Comparison of ENCODE assay signal across 2 cellular contexts in the genomic region with DNA sequence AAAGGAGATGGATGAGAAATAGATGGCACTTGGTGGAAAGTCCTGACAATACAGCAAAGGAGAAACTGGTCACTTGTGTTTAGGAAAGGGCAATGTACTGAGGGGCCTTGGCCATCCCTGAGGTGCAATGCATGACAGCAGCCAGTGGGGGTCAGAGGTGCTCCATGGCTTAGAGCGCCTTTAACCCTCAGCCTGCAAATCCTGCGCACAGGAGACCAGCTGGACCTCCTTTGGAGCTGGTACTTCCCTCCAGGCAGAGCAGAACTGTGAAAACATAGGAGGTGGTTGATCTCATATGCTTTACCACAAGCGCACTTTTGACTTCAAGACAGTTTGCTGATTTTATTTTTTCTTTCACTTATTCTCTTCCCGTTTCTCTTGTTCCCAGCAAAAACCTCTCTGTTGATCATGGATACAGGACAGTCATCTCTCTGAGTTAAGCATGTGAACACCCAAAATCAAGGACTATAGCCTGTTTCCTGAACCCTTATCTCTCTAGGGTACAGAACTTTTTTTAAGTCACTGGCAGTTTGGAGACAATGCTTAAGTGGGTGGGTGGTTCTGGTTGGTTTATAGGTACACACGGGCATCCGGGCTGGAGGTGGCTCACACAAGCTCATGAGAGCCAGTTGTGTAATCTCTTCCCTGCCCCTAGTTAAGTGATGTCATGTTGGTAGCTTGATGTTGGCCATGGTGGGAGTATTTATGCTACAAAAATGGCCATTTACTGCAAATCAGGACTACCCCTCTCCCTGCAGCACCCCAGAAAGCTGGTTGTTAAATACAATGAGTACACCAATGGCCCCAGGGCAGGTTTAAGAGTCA.
A peak's percentile ranks its signal among the peaks of the same experiment; 100 is the strongest.
TF ChIP-seq lines count a peak whose summit lies in the region.

No MANE protein-coding gene starts in this region.

TF ChIP-seq in IMR-90, 13 proteins besides CTCF, POLR2A, EP300 and RAD21:
- TF ChIP-seq FOS (IDR thresholded peaks at IDR 0.05; ENCODE audit: low read depth, low read length) (no peak), CEBPB (IDR thresholded peaks at IDR 0.05; ENCODE audit: low read depth, low read length) (peak; percentile 60), USF2 (IDR thresholded peaks at IDR 0.05; ENCODE audit: low read depth, low read length) (no peak), RCOR1 (IDR thresholded peaks at IDR 0.05; ENCODE audit: insufficient replicate concordance, low read length) (peak; percentile 13), RFX5 (IDR thresholded peaks at IDR 0.05; ENCODE audit: low read depth, low read length) (no peak), SMC3 (IDR thresholded peaks at IDR 0.05; ENCODE audit: low read depth, low read length) (peak; percentile 100), CHD1 (IDR thresholded peaks at IDR 0.05; ENCODE audit: low read depth, low read length) (peak; percentile 91; the same call in 1 of the 2 replicates)

TF ChIP-seq in neural cell, 6 proteins besides CTCF, POLR2A, EP300 and RAD21:
- peak; percentile 100 for TF ChIP-seq SMC3 (conservative IDR thresholded peaks at IDR 0.05; ENCODE audit: poor library complexity)
- no peak for TF ChIP-seq MXI1 (conservative IDR thresholded peaks at IDR 0.05; ENCODE audit: poor library complexity, severe bottlenecking)
- no peak for TF ChIP-seq EZH2 (IDR thresholded peaks at IDR 0.05; ENCODE audit: borderline replicate concordance, insufficient read depth, low read length, poor library complexity, severe bottlenecking)
